8 cellular contexts compared by ENCODE assay signal in genomic region chr18:7946724-7947377, GRCh38.
DNase-seq lines count a peak whose midpoint lies in the region; ATAC-seq and TF ChIP-seq lines count a peak whose summit lies in the region.

No MANE protein-coding gene starts in this region.

- no peaks in the 10 kb centered on the region for H3K27me3 ChIP-seq in gastroesophageal sphincter
- H3K27me3 ChIP-seq in esophagus squamous epithelium = peaks cover 0 to 10% (median 0%) of the 10 kb centered on the region in 4 donors

- ATAC-seq in gastroesophageal sphincter (peak; percentile 34), HG03442 (IDR thresholded peaks at IDR 0.05; ENCODE audit: unreplicated experiment) (no peak)

- no peak for TF ChIP-seq EP300 in gastroesophageal sphincter (IDR thresholded peaks at IDR 0.05)

- no peaks in the 10 kb centered on the region for H3K9me3 ChIP-seq in gastroesophageal sphincter
- H3K9me3 ChIP-seq in esophagus squamous epithelium = no peaks in the 10 kb centered on the region

- H3K4me1 ChIP-seq in gastroesophageal sphincter (peaks cover 3 to 29% (median 10%) of the 10 kb centered on the region in 3 donors), esophagus squamous epithelium (peaks cover 0 to 34% (median 0%) of the 10 kb centered on the region in 3 donors)

- peak overlapping the region in 3 of 4 donors; percentile 38 to 48 (median 42) for H3K27ac ChIP-seq in gastroesophageal sphincter
- peak overlapping the region in 2 of 4 donors; percentile 24 to 34 for H3K27ac ChIP-seq in esophagus squamous epithelium

- intact Hi-C loops in posterior cingulate gyrus (cut with DNase I) = no loop called here
- intact Hi-C loops in esophagus squamous epithelium (cut with DNase I) = no loop called here

- in situ Hi-C loops in GM13977 (cut with MboI; ENCODE audit: low pct_unique_long_range_greater_than_20kb, low sequenced_read_pairs, unreplicated experiment) = no loop called here

- TF ChIP-seq CTCF in gastroesophageal sphincter (IDR thresholded peaks at IDR 0.05) = no peak
- TF ChIP-seq CTCF in GM13977 (IDR thresholded peaks at IDR 0.05; ENCODE audit: extremely low read depth, insufficient read depth, missing control alignments) = no peak
- TF ChIP-seq CTCF in esophagus squamous epithelium (IDR thresholded peaks at IDR 0.05) = no peak

- TF ChIP-seq POLR2A in gastroesophageal sphincter (IDR thresholded peaks at IDR 0.05) (no peak), esophagus squamous epithelium (IDR thresholded peaks at IDR 0.05) (no peak)

- H3K36me3 ChIP-seq in gastroesophageal sphincter (peaks cover 0 to 16% of the 10 kb centered on the region in 2 donors), esophagus squamous epithelium (no peaks in the 10 kb centered on the region)

- 64 to 76% methylated on average over 2 to 7 of the region's 7 CpGs for WGBS in gastroesophageal sphincter (ENCODE audit: low coverage in 1 of 2), 2 donors
- 54 to 91% methylated on average over 4 of the region's 7 CpGs for WGBS in esophagus squamous epithelium, 2 donors

- DNase-seq in stimulated activated CD4-positive, alpha-beta T cell treated with anti-CD3 and anti-CD28 coated beads, Interleukin-15, amount 100 ng/mL, for 24 hours = peak; percentile 23
- no peak for DNase-seq in stimulated activated CD4-positive, alpha-beta T cell treated with anti-CD3 and anti-CD28 coated beads, Interleukin-2, amount 100 ng/mL, for 48 hours
- DNase-seq in T1000 (lab: John Stamatoyannopoulos, UW) (peak; percentile 30), posterior cingulate gyrus (peak in 9 of 10 donors; percentile 17 to 88 (median 39)), GM13977 (ENCODE audit: low spot score) (no peak), esophagus squamous epithelium (lab: John Stamatoyannopoulos, UW) (no peak)

- H3K4me3 ChIP-seq in gastroesophageal sphincter (peak overlapping the region in 1 of 2 donors; percentile 8), esophagus squamous epithelium (peak overlapping the region in 2 of 4 donors; percentile 11 to 33)

Comparison
In these comparisons a context has a peak if more than half of its experiments do, and no peak if none do; other contexts are left out.
1. DNase-seq: peak in stimulated activated CD4-positive, alpha-beta T cell treated with anti-CD3 and anti-CD28 coated beads, Interleukin-15, amount 100 ng/mL, for 24 hours (single experiment), T1000 (single experiment) and posterior cingulate gyrus (9 of 10); none in stimulated activated CD4-positive, alpha-beta T cell treated with anti-CD3 and anti-CD28 coated beads, Interleukin-2, amount 100 ng/mL, for 48 hours (0 of 2), GM13977 (single experiment) and esophagus squamous epithelium (single experiment).